17 cellular contexts compared by ENCODE assay signal in genomic region chr18:52150050-52150449, GRCh38.
DNase-seq lines count a peak whose midpoint lies in the region; ATAC-seq and TF ChIP-seq lines count a peak whose summit lies in the region.
"Had no signal": no experiment of that assay in that cellular context is flagged by ENCODE, and none has a peak within 500 bp of the region (broad histone marks: within the 10 kb centered on the region; RNA-seq: fewer than 3 reads in every experiment).

No MANE protein-coding gene starts in this region.

- H3K4me3 Mint-ChIP-seq in MCF 10A (ENCODE audit: unreplicated experiment), result no peak overlapping the region
- H3K4me3 Mint-ChIP-seq: CD8-positive, alpha-beta memory T cell had no signal

- H3K27me3 ChIP-seq in breast epithelium, result no peaks in the 10 kb centered on the region
- H3K27me3 ChIP-seq in RWPE2 (ENCODE audit: insufficient read depth, poor library complexity, severe bottlenecking), result no peaks in the 10 kb centered on the region
- H3K27me3 ChIP-seq in foreskin keratinocyte, result no peaks in the 10 kb centered on the region
- H3K27me3 ChIP-seq: BLaER1 had no signal

- peaks cover 6% of the 10 kb centered on the region for H3K9me3 Mint-ChIP-seq in MCF 10A (ENCODE audit: unreplicated experiment)

- intact Hi-C loops in MCF 10A (cut with micrococcal nuclease) (no loop called here), breast epithelium (cut with DNase I; ENCODE audit: low total_unique reads) (no loop called here)

- TF ChIP-seq CTCF in MCF 10A (IDR thresholded peaks at IDR 0.05; ENCODE audit: unreplicated experiment) (no peak), breast epithelium (IDR thresholded peaks at IDR 0.05) (no peak), RWPE2 (IDR thresholded peaks at IDR 0.05; ENCODE audit: poor library complexity, severe bottlenecking) (no peak), foreskin keratinocyte (conservative IDR thresholded peaks at IDR 0.05) (no peak)

- peak; percentile 45 for DNase-seq in MCF 10A (ENCODE audit: unreplicated experiment)
- DNase-seq in breast epithelium (ENCODE audit: low spot score in 2 of 2), result no peak
- no peak for DNase-seq in RWPE2 (ENCODE audit: low spot score)
- peak; percentile 72 to 91 for DNase-seq in foreskin keratinocyte
- no peak for DNase-seq in NK-92 treated with Interleukin-12 subunit alpha and Interleukin-12 subunit beta, amount 100 ng/mL, for 24 hours (lab: John Stamatoyannopoulos, UW)
- DNase-seq in activated CD4-positive, alpha-beta T cell treated with anti-CD3 and anti-CD28 coated beads for 48 hours, result no peak
- DNase-seq in stimulated activated naive CD8-positive, alpha-beta T cell treated with anti-CD3 and anti-CD28 coated beads, Interleukin-15, Interleukin-2, amounts not matched to agents 100 U/mL and 50 U/mL, for 24 hours, result no peak
- DNase-seq: AML-193; Caco-2; CD8-positive, alpha-beta memory T cell; DMS53; IMR-90 had no signal

- peaks cover 19% of the 10 kb centered on the region for H3K4me1 Mint-ChIP-seq in MCF 10A (ENCODE audit: insufficient read depth, unreplicated experiment)
- H3K4me1 Mint-ChIP-seq: CD8-positive, alpha-beta memory T cell had no signal

- POLR2A ChIA-PET in MCF 10A (lab: Yijun Ruan, JAX), result interaction anchor here (0.9 to 1.8 kb wide), 4 partner anchors 11 to 163 kb away, joined by 3 to 17 read pairs (median 3); no protein-coding TSS in a partner anchor

- CTCF ChIA-PET in MCF 10A (lab: Yijun Ruan, JAX), result interaction anchor here (0.6 kb wide), 1 partner anchor 528 kb away, joined by 3 read pairs; no protein-coding TSS in a partner anchor

- ATAC-seq in RWPE2 (ENCODE audit: low read depth) (peak; percentile 67), foreskin keratinocyte (peak; percentile 96), HG03139 (IDR thresholded peaks at IDR 0.05; ENCODE audit: unreplicated experiment) (no peak)
- ATAC-seq in stimulated activated naive CD8-positive, alpha-beta T cell treated with anti-CD3 and anti-CD28 coated beads, Interleukin-15, Interleukin-2, amounts not matched to agents 100 U/mL and 50 U/mL, for 24 hours, result no peak

- H3K4me1 ChIP-seq in breast epithelium (no peaks in the 10 kb centered on the region), RWPE2 (ENCODE audit: insufficient read depth, poor library complexity, severe bottlenecking) (no peaks in the 10 kb centered on the region), foreskin keratinocyte (peaks cover 17% of the 10 kb centered on the region)
- H3K4me1 ChIP-seq: Caco-2, HAP-1 had no signal

- no TSS peak for BruUV-seq in MCF 10A (replicated peaks; lab: Mats Ljungman, UMichigan)

- no peaks in the 10 kb centered on the region for H3K27me3 Mint-ChIP-seq in MCF 10A (ENCODE audit: insufficient read depth, unreplicated experiment)

- H3K4me3 ChIP-seq in breast epithelium (no peak overlapping the region), RWPE2 (ENCODE audit: severe bottlenecking) (no peak overlapping the region)
- H3K4me3 ChIP-seq: BLaER1, HAP-1 had no signal

- peaks cover 0 to 8% of the 10 kb centered on the region in 2 donors for H3K9me3 ChIP-seq in breast epithelium
- no peaks in the 10 kb centered on the region for H3K9me3 ChIP-seq in RWPE2 (ENCODE audit: severe bottlenecking)
- H3K9me3 ChIP-seq: Caco-2, HAP-1 had no signal

- H3K36me3 ChIP-seq in breast epithelium, result no peaks in the 10 kb centered on the region
- no peaks in the 10 kb centered on the region for H3K36me3 ChIP-seq in RWPE2 (ENCODE audit: low read depth)
- H3K36me3 ChIP-seq: BLaER1, HAP-1 had no signal

- no peak for TF ChIP-seq POLR2A in breast epithelium (IDR thresholded peaks at IDR 0.05)

- H3K27ac ChIP-seq in breast epithelium, result no peak overlapping the region
- peak overlapping the region; percentile 14 for H3K27ac ChIP-seq in RWPE2 (ENCODE audit: poor library complexity, severe bottlenecking)
- H3K27ac ChIP-seq in foreskin keratinocyte, result peak overlapping the region; percentile 55
- H3K27ac ChIP-seq: 22Rv1, BLaER1, HL-60 had no signal

- peak overlapping the region; percentile 55 for H3K27ac Mint-ChIP-seq in MCF 10A (ENCODE audit: low read depth, unreplicated experiment)
- H3K27ac Mint-ChIP-seq: CD8-positive, alpha-beta memory T cell had no signal

- H3K36me3 Mint-ChIP-seq in MCF 10A (ENCODE audit: insufficient read depth, unreplicated experiment), result no peaks in the 10 kb centered on the region
- H3K36me3 Mint-ChIP-seq: CD8-positive, alpha-beta memory T cell had no signal

Comparison
In these comparisons a context has a peak if more than half of its experiments do, and no peak if none do; other contexts are left out.
1. DNase-seq: peak in MCF 10A (single experiment) and foreskin keratinocyte (2 of 2); none in breast epithelium (0 of 2), RWPE2 (single experiment), NK-92 treated with Interleukin-12 subunit alpha and Interleukin-12 subunit beta, amount 100 ng/mL, for 24 hours (single experiment), activated CD4-positive, alpha-beta T cell treated with anti-CD3 and anti-CD28 coated beads for 48 hours (single experiment) and stimulated activated naive CD8-positive, alpha-beta T cell treated with anti-CD3 and anti-CD28 coated beads, Interleukin-15, Interleukin-2, amounts not matched to agents 100 U/mL and 50 U/mL, for 24 hours (single experiment).
2. H3K27ac ChIP-seq: peak in RWPE2 (single experiment) and foreskin keratinocyte (single experiment); none in breast epithelium (0 of 2).
3. ATAC-seq: peak in RWPE2 (single experiment) and foreskin keratinocyte (single experiment); none in stimulated activated naive CD8-positive, alpha-beta T cell treated with anti-CD3 and anti-CD28 coated beads, Interleukin-15, Interleukin-2, amounts not matched to agents 100 U/mL and 50 U/mL, for 24 hours (single experiment) and HG03139 (single experiment).